9 cellular contexts compared by ENCODE assay signal in genomic region chr11:62400760-62401159, GRCh38. TPM values are rescaled to one million over a fixed set of nuclear protein-coding genes. Genes with fewer than 3 reads are reported as not detected.
DNase-seq lines count a peak whose midpoint lies in the region; ATAC-seq, FAIRE-seq and TF ChIP-seq lines count a peak whose summit lies in the region.
"Had no signal": no experiment of that assay in that cellular context is flagged by ENCODE, and none has a peak within 500 bp of the region (broad histone marks: within the 10 kb centered on the region; RNA-seq: fewer than 3 reads in every experiment).

No MANE protein-coding gene starts in this region.

- H3K4me2 ChIP-seq in Karpas-422 (ENCODE audit: low read depth, low read length, poor library complexity, severe bottlenecking): no peak overlapping the region

- H3K27ac ChIP-seq in mesodermal cell (ENCODE audit: low read depth, low read length, severe bottlenecking) (peak overlapping the region; percentile 7), tibial nerve (peak overlapping the region; percentile 75 to 93 (median 84)), Karpas-422 (ENCODE audit: low read length) (no peak overlapping the region)

- H3K9me2 ChIP-seq in Karpas-422 (replicated peaks; ENCODE audit: insufficient read depth, low read length): no peaks in the 10 kb centered on the region

- peak in 1 of 5 experiments; percentile 9 for TF ChIP-seq CTCF in tibial nerve (IDR thresholded peaks at IDR 0.05)

- H3K9ac ChIP-seq in Karpas-422 (ENCODE audit: low read length): no peak overlapping the region

- ATAC-seq in GM18511 (IDR thresholded peaks at IDR 0.05; ENCODE audit: unreplicated experiment): no peak

- H3K9me3 ChIP-seq in MG63: no peaks in the 10 kb centered on the region
- no peaks in the 10 kb centered on the region for H3K9me3 ChIP-seq in mesodermal cell (ENCODE audit: control insufficient read depth, low read length)
- H3K9me3 ChIP-seq in tibial nerve: no peaks in the 10 kb centered on the region
- no peaks in the 10 kb centered on the region for H3K9me3 ChIP-seq in Karpas-422 (ENCODE audit: low read length)

- H3K27me3 ChIP-seq in MG63 (no peaks in the 10 kb centered on the region), tibial nerve (no peaks in the 10 kb centered on the region), Karpas-422 (ENCODE audit: low read length) (no peaks in the 10 kb centered on the region)

- TF ChIP-seq POLR2A in erythroblast (IDR thresholded peaks at IDR 0.05; ENCODE audit: low read length): no peak
- TF ChIP-seq POLR2A in tibial nerve (IDR thresholded peaks at IDR 0.05): peak in 1 of 2 donors; percentile 21
- TF ChIP-seq POLR2A in GM12891 (IDR thresholded peaks at IDR 0.05; ENCODE audit: low read depth, low read length): no peak

- H2AFZ ChIP-seq in Karpas-422 (ENCODE audit: low read length): no peak overlapping the region

- H3K36me3 ChIP-seq in MG63: no peaks in the 10 kb centered on the region
- no peaks in the 10 kb centered on the region for H3K36me3 ChIP-seq in mesodermal cell (ENCODE audit: control insufficient read depth, insufficient read depth, low read length)
- no peaks in the 10 kb centered on the region for H3K36me3 ChIP-seq in tibial nerve
- no peaks in the 10 kb centered on the region for H3K36me3 ChIP-seq in Karpas-422 (ENCODE audit: insufficient read depth, low read length)

- H3K4me3 ChIP-seq in MG63 (no peak overlapping the region), mesodermal cell (ENCODE audit: extremely low read depth, insufficient read depth, low read length, poor library complexity, severe bottlenecking) (no peak overlapping the region), tibial nerve (no peak overlapping the region), Karpas-422 (ENCODE audit: low read length) (no peak overlapping the region)

- DNase-seq in MG63 (peak; percentile 93), erythroblast (lab: John Stamatoyannopoulos, UW) (peak; percentile 35 to 57), tibial nerve (ENCODE audit: low spot score in 2 of 2) (peak; percentile 69 to 85), GM12891 (ENCODE audit: insufficient read length, low spot score) (no peak), Karpas-422 (no peak)
- DNase-seq: activated CD4-positive, alpha-beta memory T cell treated with anti-CD3 and anti-CD28 coated beads for 36 hours had no signal

- H3K4me1 ChIP-seq in mesodermal cell (ENCODE audit: control insufficient read depth, insufficient read depth, low read length, poor library complexity, severe bottlenecking) (peaks cover 45% of the 10 kb centered on the region), tibial nerve (peaks cover 6 to 81% (median 64%) of the 10 kb centered on the region in 4 donors), Karpas-422 (ENCODE audit: low read length) (no peaks in the 10 kb centered on the region)

- no peak for FAIRE-seq in GM12891 (lab: Jason Lieb, UNC)

- TF ChIP-seq EP300 in tibial nerve (IDR thresholded peaks at IDR 0.05): peak in 1 of 2 donors; percentile 86

- no peaks in the 10 kb centered on the region for H4K20me1 ChIP-seq in Karpas-422 (ENCODE audit: insufficient read depth, low read depth, low read length)

- no peaks in the 10 kb centered on the region for H3K79me2 ChIP-seq in Karpas-422 (ENCODE audit: low read length)

- WGBS in mesodermal cell (ENCODE audit: insufficient coverage in 2 of 2), 2 experiments: 86% methylated on average over 7 to 9 of the region's 9 CpGs
- WGBS in tibial nerve, 2 donors: 10 to 33% methylated on average over 7 to 9 of the region's 9 CpGs

TF ChIP-seq in GM12891, 5 proteins besides CTCF, POLR2A, EP300 and RAD21:
- TF ChIP-seq TAF1 (IDR thresholded peaks at IDR 0.05; ENCODE audit: low read depth, low read length) (no peak), SPI1 (IDR thresholded peaks at IDR 0.05; ENCODE audit: low read depth, low read length) (no peak), POU2F2 (IDR thresholded peaks at IDR 0.05; ENCODE audit: low read depth, low read length) (no peak), PAX5 (IDR thresholded peaks at IDR 0.05; ENCODE audit: insufficient read depth, low read length, severe bottlenecking) (no peak), POLR2AphosphoS5 (IDR thresholded peaks at IDR 0.05; ENCODE audit: low read depth, low read length) (no peak)

RNA-seq across cellular contexts. Expression of gene SCGB1A1, which starts 18.1 kb away (rescaled TPM):
- total RNA-seq in MG63 (2014; rRNA removed; shearing (Covaris generic); ENCODE audit: low replicate concordance): not detected in 2 replicates
- polyA plus RNA-seq in mesodermal cell (2013, experiment 1 of 2): not detected
- not detected for polyA plus RNA-seq in mesodermal cell (2013, experiment 2 of 2)
- not detected for total RNA-seq in tibial nerve
- polyA plus RNA-seq in GM12891 (2012; ENCODE audit: low read depth, missing spikeins): not detected
- total RNA-seq in Karpas-422 (2014; rRNA removed; shearing (Covaris generic); ENCODE audit: low replicate concordance): not detected in 2 replicates
- total RNA-seq: activated CD4-positive, alpha-beta memory T cell treated with anti-CD3 and anti-CD28 coated beads for 36 hours; lung microvascular endothelial cell had no signal

Comparison
In these comparisons a context has a peak if more than half of its experiments do, and no peak if none do; other contexts are left out.
1. DNase-seq: peak in MG63 (single experiment), erythroblast (2 of 2) and tibial nerve (2 of 2); none in GM12891 (single experiment) and Karpas-422 (single experiment).